14 cellular contexts compared by ENCODE assay signal in genomic region chr3:73070675-73071575, GRCh38. TPM values are rescaled to one million over a fixed set of nuclear protein-coding genes. Genes with fewer than 3 reads are reported as not detected.
DNase-seq lines count a peak whose midpoint lies in the region; ATAC-seq and TF ChIP-seq lines count a peak whose summit lies in the region.
"Had no signal": no experiment of that assay in that cellular context is flagged by ENCODE, and none has a peak within 500 bp of the region (broad histone marks: within the 10 kb centered on the region; RNA-seq: fewer than 3 reads in every experiment).

No MANE protein-coding gene starts in this region.

- H3K27ac ChIP-seq in right atrium auricular region = no peak overlapping the region
- H3K27ac ChIP-seq in SJSA1 = peak overlapping the region; percentile 62
- H3K27ac ChIP-seq: BLaER1, psoas muscle had no signal

- no peaks in the 10 kb centered on the region for H3K27me3 Mint-ChIP-seq in type B pancreatic cell
- H3K27me3 Mint-ChIP-seq in activated CD4-positive, alpha-beta memory T cell treated with anti-CD3 and anti-CD28 coated beads for 36 hours = no peaks in the 10 kb centered on the region

- POLR2A ChIA-PET in activated CD4-positive, alpha-beta memory T cell treated with anti-CD3 and anti-CD28 coated beads for 36 hours (lab: Charles Lee) = interaction anchor here (0.8 kb wide), 1 partner anchor 74 kb away, joined by 3 read pairs; no protein-coding TSS in a partner anchor

- H3K4me1 Mint-ChIP-seq in type B pancreatic cell (ENCODE audit: unreplicated experiment) = peaks cover 14% of the 10 kb centered on the region
- H3K4me1 Mint-ChIP-seq in activated CD4-positive, alpha-beta memory T cell treated with anti-CD3 and anti-CD28 coated beads for 36 hours (ENCODE audit: low read depth) = peaks cover 28% of the 10 kb centered on the region

- intact Hi-C loops in Right ventricle myocardium inferior (cut with DNase I) = no loop called here
- intact Hi-C loops in activated CD4-positive, alpha-beta memory T cell treated with anti-CD3 and anti-CD28 coated beads for 36 hours (cut with micrococcal nuclease) = no loop called here

- peak; percentile 21 for ATAC-seq in Right ventricle myocardium inferior

- TF ChIP-seq CTCF in right atrium auricular region (IDR thresholded peaks at IDR 0.05) (no peak), type B pancreatic cell (conservative IDR thresholded peaks at IDR 0.05) (no peak)

- DNase-seq in Right ventricle myocardium inferior (ENCODE audit: missing footprints) (no peak), right atrium auricular region (ENCODE audit: low spot score) (no peak), SJSA1 (ENCODE audit: low read depth in 1 of 2, low spot score in 2 of 2) (peak in 1 of 2 experiments; percentile 69), fibroblast of peridontal ligament (ENCODE audit: extremely low read depth) (peak; percentile 98), type B pancreatic cell (ENCODE audit: extremely low spot score, unreplicated experiment) (no peak), NCI-H748 treated with DMSO at 0.1 percent for 48 hours (lab: John Stamatoyannopoulos, UW) (no peak), DMS 273 treated with DMSO at 0.1 percent for 48 hours (lab: John Stamatoyannopoulos, UW) (no peak)
- DNase-seq in activated CD4-positive, alpha-beta memory T cell treated with anti-CD3 and anti-CD28 coated beads for 36 hours = no peak
- DNase-seq: HCEC 1CT, Karpas-422, mammary epithelial cell, NCI-H524 treated with DMSO at 0.1 percent for 48 hours, psoas muscle had no signal

- no peaks in the 10 kb centered on the region for H3K27me3 ChIP-seq in right atrium auricular region
- no peaks in the 10 kb centered on the region for H3K27me3 ChIP-seq in SJSA1 (replicated peaks)
- H3K27me3 ChIP-seq: BLaER1 had no signal

- no peaks in the 10 kb centered on the region for H3K9me3 Mint-ChIP-seq in type B pancreatic cell
- no peaks in the 10 kb centered on the region for H3K9me3 Mint-ChIP-seq in activated CD4-positive, alpha-beta memory T cell treated with anti-CD3 and anti-CD28 coated beads for 36 hours

- H3K4me3 Mint-ChIP-seq in type B pancreatic cell = no peak overlapping the region
- no peak overlapping the region for H3K4me3 Mint-ChIP-seq in activated CD4-positive, alpha-beta memory T cell treated with anti-CD3 and anti-CD28 coated beads for 36 hours

- H3K36me3 Mint-ChIP-seq in type B pancreatic cell = no peaks in the 10 kb centered on the region
- H3K36me3 Mint-ChIP-seq in activated CD4-positive, alpha-beta memory T cell treated with anti-CD3 and anti-CD28 coated beads for 36 hours = peaks cover 7% of the 10 kb centered on the region

- no peak overlapping the region for H3K4me3 ChIP-seq in right atrium auricular region
- no peak overlapping the region for H3K4me3 ChIP-seq in SJSA1
- H3K4me3 ChIP-seq: BLaER1, psoas muscle had no signal

- H3K36me3 ChIP-seq in right atrium auricular region (peaks cover under 1% of the 10 kb centered on the region), SJSA1 (peaks cover 17% of the 10 kb centered on the region)

- H3K27ac Mint-ChIP-seq in type B pancreatic cell = peak overlapping the region; percentile 49
- H3K27ac Mint-ChIP-seq in activated CD4-positive, alpha-beta memory T cell treated with anti-CD3 and anti-CD28 coated beads for 36 hours = no peak overlapping the region

- CTCF ChIA-PET in activated CD4-positive, alpha-beta memory T cell treated with anti-CD3 and anti-CD28 coated beads for 36 hours (lab: Charles Lee) = no interaction called here

- H3K9me3 ChIP-seq in right atrium auricular region = no peaks in the 10 kb centered on the region
- no peaks in the 10 kb centered on the region for H3K9me3 ChIP-seq in SJSA1 (replicated peaks)
- H3K9me3 ChIP-seq: BLaER1, psoas muscle had no signal

- H3K4me1 ChIP-seq in right atrium auricular region (peaks cover 0 to 9% of the 10 kb centered on the region in 2 donors), SJSA1 (replicated peaks) (peaks cover 31% of the 10 kb centered on the region)

RNA-seq across cellular contexts. Expression of gene EBLN2, which starts 9.5 kb away (rescaled TPM):
- total RNA-seq in Right ventricle myocardium inferior (0.87 TPM), right atrium auricular region (1 to 10 TPM in 1 of 2 donors, under 1 TPM in 1; 0.67 to 1.4 TPM), type B pancreatic cell (ENCODE audit: low replicate concordance) (6.3 and 6.4 TPM in 2 replicates)
- total RNA-seq in SJSA1 (2014; rRNA removed; shearing (Covaris generic)) = 1.1 and 2.1 TPM in 2 replicates
- 1 to 10 TPM; 5.5 to 6.0 TPM for total RNA-seq in activated CD4-positive, alpha-beta memory T cell treated with anti-CD3 and anti-CD28 coated beads for 36 hours
